In genomic region chr13:38045278-38046048, GRCh38 we compare ENCODE assay signal across 9 cellular contexts.
DNase-seq lines count a peak whose midpoint lies in the region; FAIRE-seq lines count a peak whose summit lies in the region.
"Had no signal": no experiment of that assay in that cellular context is flagged by ENCODE, and none has a peak within 500 bp of the region (broad histone marks: within the 10 kb centered on the region; RNA-seq: fewer than 3 reads in every experiment).

No MANE protein-coding gene starts in this region.

- DNase-seq in EL (peak; percentile 64), HCEC 1CT (peak; percentile 59), NCI-H226 (peak; percentile 2), dermis blood vessel endothelial cell (peak; percentile 15), urothelium cell line (ENCODE audit: low spot score) (peak; percentile 7), cortex of kidney (lab: John Stamatoyannopoulos, UW) (no peak), HuH-7 (ENCODE audit: low spot score) (no peak), retina (no peak)
- DNase-seq: lower lobe of right lung had no signal

- no peak for FAIRE-seq in urothelium cell line (lab: Jason Lieb, UNC)

Comparison
In these comparisons a context has a peak if more than half of its experiments do, and no peak if none do; other contexts are left out.
1. DNase-seq: peak in EL (single experiment), HCEC 1CT (single experiment), NCI-H226 (single experiment), dermis blood vessel endothelial cell (single experiment) and urothelium cell line (single experiment); none in cortex of kidney (single experiment), HuH-7 (single experiment) and retina (single experiment).